14 cellular contexts compared by ENCODE assay signal in the genomic region with DNA sequence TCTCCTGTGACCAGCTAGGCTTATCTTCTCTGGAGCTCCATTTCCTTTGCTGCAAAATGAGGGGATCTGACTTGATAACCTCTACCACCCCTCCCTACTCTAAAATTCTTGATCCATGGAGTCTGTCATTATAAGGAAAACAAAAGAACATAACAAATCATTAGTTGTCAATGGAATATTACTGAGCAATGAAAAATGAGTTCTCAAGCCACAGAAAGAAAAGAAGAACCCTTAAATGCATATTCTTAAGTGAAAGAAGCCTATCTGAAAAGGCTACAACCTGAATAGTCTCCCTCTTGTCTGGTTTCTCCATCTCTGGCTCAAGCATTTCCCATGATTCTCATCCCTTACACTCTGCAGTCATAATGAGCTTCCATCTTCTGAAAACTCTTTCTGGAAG.
DNase-seq lines count a peak whose midpoint lies in the region; ATAC-seq and TF ChIP-seq lines count a peak whose summit lies in the region.
"Had no signal": no experiment of that assay in that cellular context is flagged by ENCODE, and none has a peak within 500 bp of the region (broad histone marks: within the 10 kb centered on the region; RNA-seq: fewer than 3 reads in every experiment).

No MANE protein-coding gene starts in this region.

- peak overlapping the region; percentile 10 for H3K27ac Mint-ChIP-seq in activated CD4-positive, alpha-beta T cell treated with anti-CD3 and anti-CD28 coated beads, Interleukin-2, amount 10 ng/mL, durations not matched to agents 7 days and 5 days
- H3K27ac Mint-ChIP-seq in activated CD4-positive, alpha-beta T cell treated with anti-CD3 and anti-CD28 coated beads for 36 hours, result no peak overlapping the region
- peak overlapping the region in 6 of 7 donors; percentile 5 to 70 (median 13) for H3K27ac Mint-ChIP-seq in CD4-positive, alpha-beta memory T cell
- H3K27ac Mint-ChIP-seq in central memory CD8-positive, alpha-beta T cell (ENCODE audit: low read depth), result peak overlapping the region; percentile 25

- H3K9me3 ChIP-seq in CD4-positive, alpha-beta memory T cell (ENCODE audit: control insufficient read depth in 1 of 2, low read length in 2 of 2), result no peaks in the 10 kb centered on the region
- no peaks in the 10 kb centered on the region for H3K9me3 ChIP-seq in psoas muscle
- H3K9me3 ChIP-seq: HAP-1 had no signal

- intact Hi-C loops in activated CD4-positive, alpha-beta T cell treated with anti-CD3 and anti-CD28 coated beads for 36 hours (cut with DNase I, micrococcal nuclease), result loop anchor here in 1 of 2 experiments (5.0 kb wide), 1 partner anchor 43 kb away; no protein-coding TSS in a partner anchor
- intact Hi-C loops in CD4-positive, alpha-beta memory T cell (cut with micrococcal nuclease), result no loop called here
- intact Hi-C loops in psoas muscle (cut with DNase I), result loop anchor here in 1 of 2 donors (10.0 kb wide), 1 partner anchor 55 kb away; no protein-coding TSS in a partner anchor

- H3K9me3 Mint-ChIP-seq in activated CD4-positive, alpha-beta T cell treated with anti-CD3 and anti-CD28 coated beads, Interleukin-2, amount 10 ng/mL, durations not matched to agents 7 days and 5 days, result peaks cover 7% of the 10 kb centered on the region
- no peaks in the 10 kb centered on the region for H3K9me3 Mint-ChIP-seq in activated CD4-positive, alpha-beta T cell treated with anti-CD3 and anti-CD28 coated beads for 36 hours (ENCODE audit: low read depth)
- peaks cover 0 to 4% (median 0%) of the 10 kb centered on the region in 8 donors for H3K9me3 Mint-ChIP-seq in CD4-positive, alpha-beta memory T cell
- no peaks in the 10 kb centered on the region for H3K9me3 Mint-ChIP-seq in central memory CD8-positive, alpha-beta T cell
- H3K9me3 Mint-ChIP-seq: CD4-positive, CD25-positive, alpha-beta regulatory T cell had no signal

- H3K27me3 ChIP-seq in CD4-positive, alpha-beta memory T cell (ENCODE audit: insufficient read depth, low read length), result no peaks in the 10 kb centered on the region
- no peaks in the 10 kb centered on the region for H3K27me3 ChIP-seq in psoas muscle (ENCODE audit: insufficient read depth in 3 of 3, low read length in 2 of 3)
- H3K27me3 ChIP-seq: BLaER1 treated with 17β-estradiol and CSF1 and Interleukin-3, amounts not matched to agents 10 nM and 100 nM had no signal

- peaks cover 25% of the 10 kb centered on the region for H3K4me1 ChIP-seq in CD4-positive, alpha-beta memory T cell (ENCODE audit: insufficient read depth, low read length)
- peaks cover 25% of the 10 kb centered on the region for H3K4me1 ChIP-seq in psoas muscle
- H3K4me1 ChIP-seq: HAP-1 had no signal

- POLR2A ChIA-PET in activated CD4-positive, alpha-beta T cell treated with anti-CD3 and anti-CD28 coated beads, Interleukin-2, amount 10 ng/mL, durations not matched to agents 7 days and 5 days (lab: Charles Lee), result interaction anchor here (0.7 kb wide), 1 partner anchor 94 kb away, joined by 3 read pairs; no protein-coding TSS in a partner anchor
- POLR2A ChIA-PET in activated CD4-positive, alpha-beta T cell treated with anti-CD3 and anti-CD28 coated beads for 36 hours (lab: Charles Lee), result no interaction called here
- POLR2A ChIA-PET in CD4-positive, alpha-beta memory T cell (lab: Charles Lee; ENCODE audit: partially characterized antibody), result interaction anchor here (1.0 kb wide), 1 partner anchor 109 kb away, joined by 3 read pairs; no protein-coding TSS in a partner anchor
- POLR2A ChIA-PET in HEK293T (lab: Yijun Ruan, JAX), result no interaction called here

- ATAC-seq in activated CD4-positive, alpha-beta T cell treated with anti-CD3 and anti-CD28 coated beads for 36 hours, result no peak
- no peak for ATAC-seq in central memory CD8-positive, alpha-beta T cell (replicated peaks; ENCODE audit: extremely low read depth, poor library complexity, severe bottlenecking)
- ATAC-seq in psoas muscle, result no peak
- no peak for ATAC-seq in HG02981 (IDR thresholded peaks at IDR 0.05; ENCODE audit: unreplicated experiment)

- CTCF ChIA-PET in activated CD4-positive, alpha-beta T cell treated with anti-CD3 and anti-CD28 coated beads, Interleukin-2, amount 10 ng/mL, durations not matched to agents 7 days and 5 days (lab: Charles Lee), result no interaction called here
- CTCF ChIA-PET in activated CD4-positive, alpha-beta T cell treated with anti-CD3 and anti-CD28 coated beads for 36 hours (lab: Charles Lee), result interaction anchor here (0.7 to 0.8 kb wide), 2 partner anchors 26 to 72 kb away, joined by 3 to 4 read pairs; no protein-coding TSS in a partner anchor
- CTCF ChIA-PET in CD4-positive, alpha-beta memory T cell (lab: Charles Lee; ENCODE audit: partially characterized antibody), result no interaction called here
- CTCF ChIA-PET in HEK293T (lab: Yijun Ruan, JAX), result no interaction called here

- H3K4me3 Mint-ChIP-seq in activated CD4-positive, alpha-beta T cell treated with anti-CD3 and anti-CD28 coated beads, Interleukin-2, amount 10 ng/mL, durations not matched to agents 7 days and 5 days, result no peak overlapping the region
- no peak overlapping the region for H3K4me3 Mint-ChIP-seq in activated CD4-positive, alpha-beta T cell treated with anti-CD3 and anti-CD28 coated beads for 36 hours
- H3K4me3 Mint-ChIP-seq in CD4-positive, alpha-beta memory T cell, result no peak overlapping the region
- no peak overlapping the region for H3K4me3 Mint-ChIP-seq in central memory CD8-positive, alpha-beta T cell

- no peak overlapping the region for H3K4me3 ChIP-seq in CD4-positive, alpha-beta memory T cell (ENCODE audit: low read length in 2 of 2)
- no peak overlapping the region for H3K4me3 ChIP-seq in psoas muscle
- H3K4me3 ChIP-seq: BLaER1 treated with 17β-estradiol and CSF1 and Interleukin-3, amounts not matched to agents 10 nM and 100 nM; HAP-1 had no signal

- no peak for DNase-seq in activated CD4-positive, alpha-beta T cell treated with anti-CD3 and anti-CD28 coated beads, Interleukin-2, amount 10 ng/mL, durations not matched to agents 7 days and 5 days
- DNase-seq in activated CD4-positive, alpha-beta T cell treated with anti-CD3 and anti-CD28 coated beads for 36 hours, result no peak
- no peak for DNase-seq in CD4-positive, alpha-beta memory T cell
- no peak for DNase-seq in central memory CD8-positive, alpha-beta T cell (ENCODE audit: low spot score in 2 of 2)
- no peak for DNase-seq in psoas muscle
- no peak for DNase-seq in HEK293T (ENCODE audit: extremely low spot score)
- DNase-seq: 8988T; ACHN; CD4-positive, CD25-positive, alpha-beta regulatory T cell; DMS79; EL had no signal

- H3K36me3 Mint-ChIP-seq in activated CD4-positive, alpha-beta T cell treated with anti-CD3 and anti-CD28 coated beads, Interleukin-2, amount 10 ng/mL, durations not matched to agents 7 days and 5 days (ENCODE audit: low read depth), result peaks cover 83% of the 10 kb centered on the region
- H3K36me3 Mint-ChIP-seq in activated CD4-positive, alpha-beta T cell treated with anti-CD3 and anti-CD28 coated beads for 36 hours (ENCODE audit: low read depth), result peaks cover 62% of the 10 kb centered on the region
- H3K36me3 Mint-ChIP-seq in CD4-positive, alpha-beta memory T cell, result peaks cover 70 to 77% of the 10 kb centered on the region in 2 donors
- H3K36me3 Mint-ChIP-seq in central memory CD8-positive, alpha-beta T cell (ENCODE audit: insufficient read depth), result peaks cover 64% of the 10 kb centered on the region

- TF ChIP-seq CTCF in psoas muscle (IDR thresholded peaks at IDR 0.05), result no peak

- no peaks in the 10 kb centered on the region for H3K27me3 Mint-ChIP-seq in activated CD4-positive, alpha-beta T cell treated with anti-CD3 and anti-CD28 coated beads, Interleukin-2, amount 10 ng/mL, durations not matched to agents 7 days and 5 days
- no peaks in the 10 kb centered on the region for H3K27me3 Mint-ChIP-seq in activated CD4-positive, alpha-beta T cell treated with anti-CD3 and anti-CD28 coated beads for 36 hours
- H3K27me3 Mint-ChIP-seq in CD4-positive, alpha-beta memory T cell, result no peaks in the 10 kb centered on the region
- no peaks in the 10 kb centered on the region for H3K27me3 Mint-ChIP-seq in central memory CD8-positive, alpha-beta T cell
- H3K27me3 Mint-ChIP-seq: CD4-positive, CD25-positive, alpha-beta regulatory T cell had no signal

- H3K4me1 Mint-ChIP-seq in activated CD4-positive, alpha-beta T cell treated with anti-CD3 and anti-CD28 coated beads, Interleukin-2, amount 10 ng/mL, durations not matched to agents 7 days and 5 days, result peaks cover 62% of the 10 kb centered on the region
- peaks cover 55% of the 10 kb centered on the region for H3K4me1 Mint-ChIP-seq in activated CD4-positive, alpha-beta T cell treated with anti-CD3 and anti-CD28 coated beads for 36 hours
- peaks cover 32 to 60% (median 41%) of the 10 kb centered on the region in 4 donors for H3K4me1 Mint-ChIP-seq in CD4-positive, alpha-beta memory T cell
- peaks cover 44% of the 10 kb centered on the region for H3K4me1 Mint-ChIP-seq in central memory CD8-positive, alpha-beta T cell

- peaks cover 35% of the 10 kb centered on the region for H3K36me3 ChIP-seq in CD4-positive, alpha-beta memory T cell (ENCODE audit: insufficient read depth, low read length)
- H3K36me3 ChIP-seq in psoas muscle (ENCODE audit: insufficient read depth in 1 of 2, low read depth in 1 of 2), result peaks cover 3 to 10% of the 10 kb centered on the region in 2 donors
- H3K36me3 ChIP-seq: HAP-1 had no signal

- no peak overlapping the region for H3K27ac ChIP-seq in CD4-positive, alpha-beta memory T cell (ENCODE audit: low read depth, low read length)
- peak overlapping the region; percentile 77 for H3K27ac ChIP-seq in psoas muscle
- H3K27ac ChIP-seq: BLaER1 treated with 17β-estradiol and CSF1 and Interleukin-3, amounts not matched to agents 10 nM and 100 nM had no signal

TF ChIP-seq in HEK293T, 16 proteins besides CTCF, POLR2A, EP300 and RAD21 (continues in another document):
- no peak for TF ChIP-seq ARNT (IDR thresholded peaks at IDR 0.05)
- no peak for TF ChIP-seq FOXK2 (IDR thresholded peaks at IDR 0.05)
- TF ChIP-seq HDGF (IDR thresholded peaks at IDR 0.05; ENCODE audit: borderline replicate concordance), result no peak
- no peak for TF ChIP-seq SP1 (IDR thresholded peaks at IDR 0.05)
- no peak for TF ChIP-seq CTBP1 (IDR thresholded peaks at IDR 0.05; ENCODE audit: borderline replicate concordance)
- TF ChIP-seq LEF1 (IDR thresholded peaks at IDR 0.05; ENCODE audit: borderline replicate concordance), result no peak
- TF ChIP-seq ELF4 (IDR thresholded peaks at IDR 0.05), result no peak
- no peak for TF ChIP-seq FOXA1 (IDR thresholded peaks at IDR 0.05)
- TF ChIP-seq, protein P1, sequence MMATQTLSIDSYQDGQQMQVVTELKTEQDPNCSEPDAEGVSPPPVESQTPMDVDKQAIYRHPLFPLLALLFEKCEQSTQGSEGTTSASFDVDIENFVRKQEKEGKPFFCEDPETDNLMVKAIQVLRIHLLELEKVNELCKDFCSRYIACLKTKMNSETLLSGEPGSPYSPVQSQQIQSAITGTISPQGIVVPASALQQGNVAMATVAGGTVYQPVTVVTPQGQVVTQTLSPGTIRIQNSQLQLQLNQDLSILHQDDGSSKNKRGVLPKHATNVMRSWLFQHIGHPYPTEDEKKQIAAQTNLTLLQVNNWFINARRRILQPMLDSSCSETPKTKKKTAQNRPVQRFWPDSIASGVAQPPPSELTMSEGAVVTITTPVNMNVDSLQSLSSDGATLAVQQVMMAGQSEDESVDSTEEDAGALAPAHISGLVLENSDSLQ (IDR thresholded peaks at IDR 0.05), result no peak
- no peak for TF ChIP-seq TARDBP (IDR thresholded peaks at IDR 0.05)
- no peak for TF ChIP-seq SUZ12 (IDR thresholded peaks at IDR 0.05)

Comparison
In these comparisons a context has a peak if more than half of its experiments do, and no peak if none do; other contexts are left out.
1. POLR2A ChIA-PET loops: an anchor here in activated CD4-positive, alpha-beta T cell treated with anti-CD3 and anti-CD28 coated beads, Interleukin-2, amount 10 ng/mL, durations not matched to agents 7 days and 5 days (0.7 kb wide) and CD4-positive, alpha-beta memory T cell (1.0 kb wide); none called in activated CD4-positive, alpha-beta T cell treated with anti-CD3 and anti-CD28 coated beads for 36 hours and HEK293T.